ENCODE assay signal across 1 cellular context in genomic region chr20:49046087-49046900, GRCh38.
TF ChIP-seq lines count a peak whose summit lies in the region.

Gene CSE1L, plus strand, starts transcription at chr20:49046312. Its CDS starts 12,152 bp downstream, at chr20:49058464.

TF ChIP-seq in HepG2, 621 proteins besides CTCF, POLR2A, EP300 and RAD21 (continued from another document and continues in another):
- peak; percentile 95 for TF ChIP-seq THAP7 (CRISPR knock-in tag; IDR thresholded peaks at IDR 0.05)
- TF ChIP-seq FOXM1 (CRISPR knock-in tag; IDR thresholded peaks at IDR 0.05) = peak; percentile 91
- 0 out of 2 replicates have a peak, but pooled peaks have one; percentile 13 for TF ChIP-seq ZNF3 (CRISPR knock-in tag; IDR thresholded peaks at IDR 0.05)
- TF ChIP-seq SNRNP70 (IDR thresholded peaks at IDR 0.05; ENCODE audit: low read depth, low read length) = no peak
- peak; percentile 53 for TF ChIP-seq ZNF124 (CRISPR knock-in tag; IDR thresholded peaks at IDR 0.05)
- TF ChIP-seq ZNF747 (CRISPR knock-in tag; IDR thresholded peaks at IDR 0.05; ENCODE audit: borderline replicate concordance) = peak; percentile 94
- peak; percentile 23; the same call in 1 of the 2 replicates for TF ChIP-seq ZNF782 (CRISPR knock-in tag; IDR thresholded peaks at IDR 0.05; ENCODE audit: borderline replicate concordance)
- TF ChIP-seq SP2 (CRISPR knock-in tag; IDR thresholded peaks at IDR 0.05) = peak; percentile 100
- peak; percentile 89 for TF ChIP-seq ZNF788 (CRISPR knock-in tag; IDR thresholded peaks at IDR 0.05; ENCODE audit: borderline replicate concordance)
- TF ChIP-seq ZNF766 (CRISPR knock-in tag; IDR thresholded peaks at IDR 0.05; ENCODE audit: borderline replicate concordance) = peak; percentile 96; the same call in 1 of the 2 replicates
- 0 out of 2 replicates have a peak, but pooled peaks have one; percentile 0 for TF ChIP-seq ZBTB46 (CRISPR knock-in tag; IDR thresholded peaks at IDR 0.05; ENCODE audit: borderline replicate concordance)
- TF ChIP-seq ZNF430 (CRISPR knock-in tag; IDR thresholded peaks at IDR 0.05) = peak; percentile 79; the same call in 1 of the 2 replicates
- TF ChIP-seq, protein P1, sequence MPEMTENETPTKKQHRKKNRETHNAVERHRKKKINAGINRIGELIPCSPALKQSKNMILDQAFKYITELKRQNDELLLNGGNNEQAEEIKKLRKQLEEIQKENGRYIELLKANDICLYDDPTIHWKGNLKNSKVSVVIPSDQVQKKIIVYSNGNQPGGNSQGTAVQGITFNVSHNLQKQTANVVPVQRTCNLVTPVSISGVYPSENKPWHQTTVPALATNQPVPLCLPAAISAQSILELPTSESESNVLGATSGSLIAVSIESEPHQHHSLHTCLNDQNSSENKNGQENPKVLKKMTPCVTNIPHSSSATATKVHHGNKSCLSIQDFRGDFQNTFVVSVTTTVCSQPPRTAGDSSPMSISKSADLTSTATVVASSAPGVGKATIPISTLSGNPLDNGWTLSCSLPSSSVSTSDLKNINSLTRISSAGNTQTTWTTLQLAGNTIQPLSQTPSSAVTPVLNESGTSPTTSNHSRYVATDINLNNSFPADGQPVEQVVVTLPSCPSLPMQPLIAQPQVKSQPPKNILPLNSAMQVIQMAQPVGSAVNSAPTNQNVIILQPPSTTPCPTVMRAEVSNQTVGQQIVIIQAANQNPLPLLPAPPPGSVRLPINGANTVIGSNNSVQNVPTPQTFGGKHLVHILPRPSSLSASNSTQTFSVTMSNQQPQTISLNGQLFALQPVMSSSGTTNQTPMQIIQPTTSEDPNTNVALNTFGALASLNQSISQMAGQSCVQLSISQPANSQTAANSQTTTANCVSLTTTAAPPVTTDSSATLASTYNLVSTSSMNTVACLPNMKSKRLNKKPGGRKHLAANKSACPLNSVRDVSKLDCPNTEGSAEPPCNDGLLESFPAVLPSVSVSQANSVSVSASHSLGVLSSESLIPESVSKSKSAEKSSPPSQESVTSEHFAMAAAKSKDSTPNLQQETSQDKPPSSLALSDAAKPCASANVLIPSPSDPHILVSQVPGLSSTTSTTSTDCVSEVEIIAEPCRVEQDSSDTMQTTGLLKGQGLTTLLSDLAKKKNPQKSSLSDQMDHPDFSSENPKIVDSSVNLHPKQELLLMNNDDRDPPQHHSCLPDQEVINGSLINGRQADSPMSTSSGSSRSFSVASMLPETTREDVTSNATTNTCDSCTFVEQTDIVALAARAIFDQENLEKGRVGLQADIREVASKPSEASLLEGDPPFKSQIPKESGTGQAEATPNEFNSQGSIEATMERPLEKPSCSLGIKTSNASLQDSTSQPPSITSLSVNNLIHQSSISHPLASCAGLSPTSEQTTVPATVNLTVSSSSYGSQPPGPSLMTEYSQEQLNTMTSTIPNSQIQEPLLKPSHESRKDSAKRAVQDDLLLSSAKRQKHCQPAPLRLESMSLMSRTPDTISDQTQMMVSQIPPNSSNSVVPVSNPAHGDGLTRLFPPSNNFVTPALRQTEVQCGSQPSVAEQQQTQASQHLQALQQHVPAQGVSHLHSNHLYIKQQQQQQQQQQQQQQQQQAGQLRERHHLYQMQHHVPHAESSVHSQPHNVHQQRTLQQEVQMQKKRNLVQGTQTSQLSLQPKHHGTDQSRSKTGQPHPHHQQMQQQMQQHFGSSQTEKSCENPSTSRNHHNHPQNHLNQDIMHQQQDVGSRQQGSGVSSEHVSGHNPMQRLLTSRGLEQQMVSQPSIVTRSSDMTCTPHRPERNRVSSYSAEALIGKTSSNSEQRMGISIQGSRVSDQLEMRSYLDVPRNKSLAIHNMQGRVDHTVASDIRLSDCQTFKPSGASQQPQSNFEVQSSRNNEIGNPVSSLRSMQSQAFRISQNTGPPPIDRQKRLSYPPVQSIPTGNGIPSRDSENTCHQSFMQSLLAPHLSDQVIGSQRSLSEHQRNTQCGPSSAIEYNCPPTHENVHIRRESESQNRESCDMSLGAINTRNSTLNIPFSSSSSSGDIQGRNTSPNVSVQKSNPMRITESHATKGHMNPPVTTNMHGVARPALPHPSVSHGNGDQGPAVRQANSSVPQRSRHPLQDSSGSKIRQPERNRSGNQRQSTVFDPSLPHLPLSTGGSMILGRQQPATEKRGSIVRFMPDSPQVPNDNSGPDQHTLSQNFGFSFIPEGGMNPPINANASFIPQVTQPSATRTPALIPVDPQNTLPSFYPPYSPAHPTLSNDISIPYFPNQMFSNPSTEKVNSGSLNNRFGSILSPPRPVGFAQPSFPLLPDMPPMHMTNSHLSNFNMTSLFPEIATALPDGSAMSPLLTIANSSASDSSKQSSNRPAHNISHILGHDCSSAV (CRISPR knock-in tag; IDR thresholded peaks at IDR 0.05; ENCODE audit: borderline replicate concordance) = peak; percentile 79; the same call in 1 of the 2 replicates
- TF ChIP-seq ZNF407 (CRISPR knock-in tag; IDR thresholded peaks at IDR 0.05; ENCODE audit: not compliant biosample characterization) = peak; percentile 97
- TF ChIP-seq, protein P2, sequence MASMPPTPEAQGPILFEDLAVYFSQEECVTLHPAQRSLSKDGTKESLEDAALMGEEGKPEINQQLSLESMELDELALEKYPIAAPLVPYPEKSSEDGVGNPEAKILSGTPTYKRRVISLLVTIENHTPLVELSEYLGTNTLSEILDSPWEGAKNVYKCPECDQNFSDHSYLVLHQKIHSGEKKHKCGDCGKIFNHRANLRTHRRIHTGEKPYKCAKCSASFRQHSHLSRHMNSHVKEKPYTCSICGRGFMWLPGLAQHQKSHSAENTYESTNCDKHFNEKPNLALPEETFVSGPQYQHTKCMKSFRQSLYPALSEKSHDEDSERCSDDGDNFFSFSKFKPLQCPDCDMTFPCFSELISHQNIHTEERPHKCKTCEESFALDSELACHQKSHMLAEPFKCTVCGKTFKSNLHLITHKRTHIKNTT (CRISPR knock-in tag; IDR thresholded peaks at IDR 0.05) = 0 out of 2 replicates have a peak, but pooled peaks have one; percentile 82
- TF ChIP-seq ZNF256 (CRISPR knock-in tag; conservative IDR thresholded peaks at IDR 0.05) = peak; percentile 97
- TF ChIP-seq ZNF589 (CRISPR knock-in tag; conservative IDR thresholded peaks at IDR 0.05) = peak; percentile 97
- peak; percentile 77 for TF ChIP-seq CREB1 (IDR thresholded peaks at IDR 0.05)
- no peak; the same call in 1 of the 2 replicates for TF ChIP-seq CREB1 (CRISPR knock-in tag; IDR thresholded peaks at IDR 0.05)
- TF ChIP-seq ZNF253 (CRISPR knock-in tag; IDR thresholded peaks at IDR 0.05; ENCODE audit: borderline replicate concordance) = peak; percentile 91; the same call in 1 of the 2 replicates
- TF ChIP-seq NFYB (CRISPR knock-in tag; IDR thresholded peaks at IDR 0.05) = peak; percentile 95
- TF ChIP-seq ZSCAN9 (CRISPR knock-in tag; IDR thresholded peaks at IDR 0.05; ENCODE audit: borderline replicate concordance) = peak; percentile 64
- TF ChIP-seq ERF (CRISPR knock-in tag; IDR thresholded peaks at IDR 0.05) = peak; percentile 62
- TF ChIP-seq SMAD1 (CRISPR knock-in tag; IDR thresholded peaks at IDR 0.05; ENCODE audit: borderline replicate concordance, low read depth) = peak; percentile 88; the same call in 1 of the 2 replicates
- TF ChIP-seq, protein P3, sequence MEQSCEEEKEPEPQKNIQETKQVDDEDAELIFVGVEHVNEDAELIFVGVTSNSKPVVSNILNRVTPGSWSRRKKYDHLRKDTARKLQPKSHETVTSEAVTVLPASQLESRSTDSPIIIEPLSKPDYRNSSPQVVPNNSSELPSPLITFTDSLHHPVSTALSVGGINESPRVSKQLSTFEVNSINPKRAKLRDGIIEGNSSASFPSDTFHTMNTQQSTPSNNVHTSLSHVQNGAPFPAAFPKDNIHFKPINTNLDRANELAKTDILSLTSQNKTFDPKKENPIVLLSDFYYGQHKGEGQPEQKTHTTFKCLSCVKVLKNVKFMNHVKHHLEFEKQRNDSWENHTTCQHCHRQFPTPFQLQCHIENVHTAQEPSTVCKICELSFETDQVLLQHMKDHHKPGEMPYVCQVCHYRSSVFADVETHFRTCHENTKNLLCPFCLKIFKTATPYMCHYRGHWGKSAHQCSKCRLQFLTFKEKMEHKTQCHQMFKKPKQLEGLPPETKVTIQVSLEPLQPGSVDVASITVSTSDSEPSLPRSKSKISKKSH (CRISPR knock-in tag; IDR thresholded peaks at IDR 0.05; ENCODE audit: borderline replicate concordance) = peak; percentile 96
- TF ChIP-seq ZNF850 (CRISPR knock-in tag; conservative IDR thresholded peaks at IDR 0.05) = peak; percentile 96; the same call in 1 of the 2 replicates
- TF ChIP-seq ZNF451 (CRISPR knock-in tag; IDR thresholded peaks at IDR 0.05) = peak; percentile 90
- peak; percentile 87 for TF ChIP-seq CHCHD3 (CRISPR knock-in tag; IDR thresholded peaks at IDR 0.05)
- TF ChIP-seq CHD4 (IDR thresholded peaks at IDR 0.05; ENCODE audit: borderline replicate concordance, low read length) = no peak
- TF ChIP-seq ZBTB38 (CRISPR knock-in tag; IDR thresholded peaks at IDR 0.05) = peak; percentile 87
- no peak for TF ChIP-seq ZNF207 (IDR thresholded peaks at IDR 0.05; ENCODE audit: borderline replicate concordance)
- peak; percentile 35; the same call in 1 of the 2 replicates for TF ChIP-seq ZMYM4 (CRISPR knock-in tag; IDR thresholded peaks at IDR 0.05)
- peak; percentile 98 for TF ChIP-seq ZSCAN12 (CRISPR knock-in tag; IDR thresholded peaks at IDR 0.05)
- peak; percentile 98 for TF ChIP-seq MYC (CRISPR knock-in tag; IDR thresholded peaks at IDR 0.05; ENCODE audit: borderline replicate concordance)
- 0 out of 2 replicates have a peak, but pooled peaks have one; percentile 15 for TF ChIP-seq PPARG (CRISPR knock-in tag; conservative IDR thresholded peaks at IDR 0.05)
- peak; percentile 75 for TF ChIP-seq WIZ (CRISPR knock-in tag; IDR thresholded peaks at IDR 0.05)
- TF ChIP-seq ZNF331 (CRISPR knock-in tag; IDR thresholded peaks at IDR 0.05) = peak; percentile 57
- TF ChIP-seq ZNF564 (CRISPR knock-in tag; IDR thresholded peaks at IDR 0.05) = peak; percentile 87; the same call in 1 of the 2 replicates
